17 cellular contexts compared by ENCODE assay signal in the genomic region with DNA sequence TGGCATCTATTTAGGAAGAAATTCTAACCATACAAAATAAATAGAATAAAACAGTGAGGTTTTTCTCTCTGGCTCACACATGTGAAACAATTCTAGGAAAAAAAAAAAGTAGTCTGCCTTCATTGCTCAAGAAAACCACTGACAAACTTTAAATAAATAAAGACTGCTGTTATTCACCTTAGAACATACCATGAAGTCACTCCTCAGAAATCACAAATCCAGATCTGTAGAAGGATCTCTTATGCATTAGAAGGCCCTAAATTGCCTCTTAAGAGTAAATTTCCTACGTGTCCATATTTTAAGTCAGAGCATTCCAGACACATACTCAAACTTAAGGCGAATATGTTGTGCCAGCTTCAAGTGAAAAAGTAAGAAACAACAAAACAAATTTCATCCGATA.
DNase-seq lines count a peak whose midpoint lies in the region; ATAC-seq and TF ChIP-seq lines count a peak whose summit lies in the region.
"Had no signal": no experiment of that assay in that cellular context is flagged by ENCODE, and none has a peak within 500 bp of the region (broad histone marks: within the 10 kb centered on the region; RNA-seq: fewer than 3 reads in every experiment).

No MANE protein-coding gene starts in this region.

- TF ChIP-seq EP300 in gastroesophageal sphincter (IDR thresholded peaks at IDR 0.05), result no peak

- no peaks in the 10 kb centered on the region for H3K4me1 Mint-ChIP-seq in activated CD4-positive, alpha-beta T cell treated with anti-CD3 and anti-CD28 coated beads for 36 hours
- H3K4me1 Mint-ChIP-seq: CD4-positive, CD25-positive, alpha-beta regulatory T cell; IgD-negative memory B cell had no signal

- peaks cover 9% of the 10 kb centered on the region for H3K9me3 Mint-ChIP-seq in activated CD4-positive, alpha-beta T cell treated with anti-CD3 and anti-CD28 coated beads for 36 hours (ENCODE audit: low read depth)

- H3K9me3 ChIP-seq in gastroesophageal sphincter (no peaks in the 10 kb centered on the region), osteoblast (ENCODE audit: low read depth, low read length) (no peaks in the 10 kb centered on the region)

- peak; percentile 29 for DNase-seq in AG10803 (ENCODE audit: low read depth)
- peak; percentile 10 for DNase-seq in HCEC 1CT
- DNase-seq in astrocyte of the spinal cord (ENCODE audit: low read depth, low spot score), result peak; percentile 51
- DNase-seq in iris pigment epithelial cell (ENCODE audit: low read depth), result peak; percentile 33
- no peak for DNase-seq in HuH-7.5 (ENCODE audit: low spot score)
- no peak for DNase-seq in osteoblast (ENCODE audit: insufficient read length, low spot score, missing footprints)
- DNase-seq in activated CD4-positive, alpha-beta T cell treated with anti-CD3 and anti-CD28 coated beads for 36 hours, result no peak
- DNase-seq: AML-193; Calu3; CD4-positive, CD25-positive, alpha-beta regulatory T cell; DMS 273 treated with DMSO at 0.1 percent for 48 hours had no signal

- H2AFZ ChIP-seq in osteoblast (ENCODE audit: low read length), result no peak overlapping the region

- TF ChIP-seq CTCF in AG10803 (conservative IDR thresholded peaks at IDR 0.05; ENCODE audit: low read length) (no peak), astrocyte of the spinal cord (IDR thresholded peaks at IDR 0.05; ENCODE audit: low read depth, low read length) (no peak), gastroesophageal sphincter (IDR thresholded peaks at IDR 0.05) (no peak), osteoblast (IDR thresholded peaks at IDR 0.05; ENCODE audit: extremely low read depth, low read depth, low read length) (no peak)

- in situ Hi-C loops in astrocyte of the spinal cord (cut with HindIII; ENCODE audit: low sequenced_read_pairs), result no loop called here

- H3K4me3 ChIP-seq in AG10803 (ENCODE audit: low read length) (no peak overlapping the region), astrocyte of the spinal cord (ENCODE audit: low read depth, low read length) (no peak overlapping the region), gastroesophageal sphincter (no peak overlapping the region), osteoblast (ENCODE audit: insufficient read depth, low read length) (no peak overlapping the region)
- H3K4me3 ChIP-seq: BLaER1 treated with 17β-estradiol and CSF1 and Interleukin-3, amounts not matched to agents 10 nM and 100 nM; GM12878 had no signal

- no peaks in the 10 kb centered on the region for H4K20me1 ChIP-seq in osteoblast (ENCODE audit: insufficient read depth, low read length)
- H4K20me1 ChIP-seq: BLaER1 treated with 17β-estradiol and CSF1 and Interleukin-3, amounts not matched to agents 10 nM and 100 nM had no signal

- no peak overlapping the region for H3K4me2 ChIP-seq in osteoblast (ENCODE audit: insufficient read depth, low read length)
- H3K4me2 ChIP-seq: BLaER1 treated with 17β-estradiol and CSF1 and Interleukin-3, amounts not matched to agents 10 nM and 100 nM had no signal

- POLR2A ChIA-PET in activated CD4-positive, alpha-beta T cell treated with anti-CD3 and anti-CD28 coated beads for 36 hours (lab: Charles Lee), result no interaction called here

- no peak for ATAC-seq in gastroesophageal sphincter
- ATAC-seq in activated CD4-positive, alpha-beta T cell treated with anti-CD3 and anti-CD28 coated beads for 36 hours, result no peak
- ATAC-seq: GM12878, HCT116 had no signal

- no peaks in the 10 kb centered on the region for H3K36me3 Mint-ChIP-seq in activated CD4-positive, alpha-beta T cell treated with anti-CD3 and anti-CD28 coated beads for 36 hours (ENCODE audit: low read depth)
- H3K36me3 Mint-ChIP-seq: CD4-positive, CD25-positive, alpha-beta regulatory T cell; IgD-negative memory B cell had no signal

- 56% methylated on average over 3 of the region's 3 CpGs for WGBS in gastroesophageal sphincter (ENCODE audit: low coverage in 1 of 2), 2 donors

- H3K4me3 Mint-ChIP-seq in activated CD4-positive, alpha-beta T cell treated with anti-CD3 and anti-CD28 coated beads for 36 hours, result no peak overlapping the region
- H3K4me3 Mint-ChIP-seq: CD4-positive, CD25-positive, alpha-beta regulatory T cell; IgD-negative memory B cell had no signal

- no peaks in the 10 kb centered on the region for H3K79me2 ChIP-seq in osteoblast (ENCODE audit: insufficient read depth, low read length)

- intact Hi-C loops in activated CD4-positive, alpha-beta T cell treated with anti-CD3 and anti-CD28 coated beads for 36 hours (cut with DNase I, micrococcal nuclease), result no loop called here

- H3K36me3 ChIP-seq in gastroesophageal sphincter, result no peaks in the 10 kb centered on the region
- H3K36me3 ChIP-seq in osteoblast (ENCODE audit: insufficient read depth, low read length), result no peaks in the 10 kb centered on the region
- H3K36me3 ChIP-seq: BLaER1 treated with 17β-estradiol and CSF1 and Interleukin-3, amounts not matched to agents 10 nM and 100 nM had no signal

- no peaks in the 10 kb centered on the region for H3K27me3 ChIP-seq in gastroesophageal sphincter
- H3K27me3 ChIP-seq in osteoblast (ENCODE audit: insufficient read depth, low read length), result no peaks in the 10 kb centered on the region
- H3K27me3 ChIP-seq: BLaER1 treated with 17β-estradiol and CSF1 and Interleukin-3, amounts not matched to agents 10 nM and 100 nM had no signal

- TF ChIP-seq POLR2A in gastroesophageal sphincter (IDR thresholded peaks at IDR 0.05), result no peak

- H3K27ac ChIP-seq in gastroesophageal sphincter (no peak overlapping the region), osteoblast (ENCODE audit: low read depth, low read length) (no peak overlapping the region)
- H3K27ac ChIP-seq: 22Rv1; BLaER1 treated with 17β-estradiol and CSF1 and Interleukin-3, amounts not matched to agents 10 nM and 100 nM had no signal

- CTCF ChIA-PET in activated CD4-positive, alpha-beta T cell treated with anti-CD3 and anti-CD28 coated beads for 36 hours (lab: Charles Lee), result no interaction called here

- no peaks in the 10 kb centered on the region for H3K4me1 ChIP-seq in gastroesophageal sphincter
- H3K4me1 ChIP-seq in osteoblast (ENCODE audit: insufficient read depth, low read length), result no peaks in the 10 kb centered on the region
- H3K4me1 ChIP-seq: BLaER1 treated with 17β-estradiol and CSF1 and Interleukin-3, amounts not matched to agents 10 nM and 100 nM had no signal

- H3K27ac Mint-ChIP-seq in activated CD4-positive, alpha-beta T cell treated with anti-CD3 and anti-CD28 coated beads for 36 hours, result no peak overlapping the region
- H3K27ac Mint-ChIP-seq: CD4-positive, CD25-positive, alpha-beta regulatory T cell; IgD-negative memory B cell had no signal

- H3K27me3 Mint-ChIP-seq in activated CD4-positive, alpha-beta T cell treated with anti-CD3 and anti-CD28 coated beads for 36 hours, result no peaks in the 10 kb centered on the region
- H3K27me3 Mint-ChIP-seq: CD4-positive, CD25-positive, alpha-beta regulatory T cell; IgD-negative memory B cell had no signal

Comparison
In these comparisons a context has a peak if more than half of its experiments do, and no peak if none do; other contexts are left out.
1. DNase-seq: peak in AG10803 (single experiment), HCEC 1CT (single experiment), astrocyte of the spinal cord (single experiment) and iris pigment epithelial cell (single experiment); none in HuH-7.5 (single experiment), osteoblast (single experiment) and activated CD4-positive, alpha-beta T cell treated with anti-CD3 and anti-CD28 coated beads for 36 hours (single experiment).